In the genomic region with DNA sequence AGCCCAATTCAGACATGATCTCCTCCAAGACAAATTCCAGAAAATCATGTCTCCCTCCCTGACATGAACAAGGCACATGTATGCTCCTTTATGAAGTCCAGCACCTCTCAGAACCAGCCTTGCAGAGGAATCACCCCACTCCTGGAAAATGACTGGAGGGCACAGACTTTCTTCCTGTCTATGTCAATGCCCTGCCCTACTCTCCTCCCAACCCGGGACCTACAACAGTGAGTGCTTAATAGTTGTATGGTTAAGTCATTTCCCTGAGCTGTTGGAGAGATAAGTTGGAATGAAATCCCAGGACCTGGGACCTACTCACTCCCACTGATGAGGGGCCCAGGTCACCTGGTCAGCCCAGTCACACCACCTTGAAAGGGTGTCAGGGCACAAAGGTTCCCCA, we compare ENCODE assay signal across 21 cellular contexts.
"Had no signal": no experiment of that assay in that cellular context is flagged by ENCODE, and none has a peak within 500 bp of the region (broad histone marks: within the 10 kb centered on the region; RNA-seq: fewer than 3 reads in every experiment).

No MANE protein-coding gene starts in this region.

- H3K27me3 Mint-ChIP-seq: activated naive CD8-positive, alpha-beta T cell; stimulated activated naive CD8-positive, alpha-beta T cell treated with anti-CD3 and anti-CD28 coated beads, Interleukin-15, Interleukin-2, amounts not matched to agents 100 ng/mL and 50 ng/mL, for 24 hours had no signal

- H3K9ac ChIP-seq: neural progenitor cell had no signal

- H3K4me2 ChIP-seq: neural progenitor cell had no signal

- H3K27ac Mint-ChIP-seq: activated CD8-positive, alpha-beta T cell treated with anti-CD3 and anti-CD28 coated beads, Interleukin-2, amount 10 ng/mL, durations not matched to agents 7 days and 5 days; activated naive CD8-positive, alpha-beta T cell; neural progenitor cell; stimulated activated naive CD8-positive, alpha-beta T cell treated with anti-CD3 and anti-CD28 coated beads, Interleukin-15, Interleukin-2, amounts not matched to agents 100 ng/mL and 50 ng/mL, for 24 hours had no signal

- H3K27ac ChIP-seq: coronary artery, epithelial cell of prostate, lower lobe of right lung, neural progenitor cell, ovary, prostate gland, WERI-Rb-1 had no signal

- H3K27me3 ChIP-seq: heart left ventricle, neural progenitor cell, ovary, thyroid gland had no signal

- DNase-seq: activated CD4-positive, alpha-beta T cell treated with anti-CD3 and anti-CD28 coated beads, Interleukin-2, amount 50 U/mL, for 1 hour; activated CD4-positive, CD25-positive, alpha-beta regulatory T cell treated with anti-CD3 and anti-CD28 coated beads, Interleukin-2, amount 50 U/mL, for 72 hours; activated CD8-positive, alpha-beta T cell treated with anti-CD3 and anti-CD28 coated beads, Interleukin-2, amount 10 ng/mL, durations not matched to agents 7 days and 5 days; activated gamma-delta T cell treated with Interleukin-2 at 50 U/mL for 16 hours; cerebellar nuclear complex; heart left ventricle; islet precursor cell; lower lobe of right lung; naive thymus-derived CD4-positive, alpha-beta T cell; ovary; stimulated activated CD4-positive, alpha-beta T cell treated with anti-CD3 and anti-CD28 coated beads, Interleukin-4, amount 100 ng/mL, for 24 hours; substantia nigra; thyroid gland; WERI-Rb-1 had no signal

- H3K9me3 ChIP-seq: heart left ventricle, lower lobe of right lung, ovary, prostate gland, thyroid gland had no signal

- H3K4me1 ChIP-seq: prostate gland had no signal

- H2AFZ ChIP-seq: neural progenitor cell had no signal

- H3K36me3 ChIP-seq: neural progenitor cell, ovary, prostate gland, thyroid gland, WERI-Rb-1 had no signal

- H3K4me3 ChIP-seq: coronary artery, heart left ventricle, lower lobe of right lung, neural progenitor cell, ovary, prostate gland, thyroid gland had no signal

- ATAC-seq: activated CD8-positive, alpha-beta T cell treated with anti-CD3 and anti-CD28 coated beads, Interleukin-2, amount 10 ng/mL, durations not matched to agents 7 days and 5 days; heart left ventricle; left lobe of liver; lower lobe of right lung; naive thymus-derived CD4-positive, alpha-beta T cell had no signal

- H3K9me3 Mint-ChIP-seq: naive thymus-derived CD4-positive, alpha-beta T cell; neural progenitor cell; stimulated activated naive CD8-positive, alpha-beta T cell treated with anti-CD3 and anti-CD28 coated beads, Interleukin-15, Interleukin-2, amounts not matched to agents 100 ng/mL and 50 ng/mL, for 24 hours had no signal

- H3K36me3 Mint-ChIP-seq: activated naive CD8-positive, alpha-beta T cell; naive thymus-derived CD4-positive, alpha-beta T cell; neural progenitor cell had no signal

- H3K4me3 Mint-ChIP-seq: activated CD8-positive, alpha-beta T cell treated with anti-CD3 and anti-CD28 coated beads, Interleukin-2, amount 10 ng/mL, durations not matched to agents 7 days and 5 days; activated naive CD8-positive, alpha-beta T cell; naive thymus-derived CD4-positive, alpha-beta T cell; neural progenitor cell; stimulated activated naive CD8-positive, alpha-beta T cell treated with anti-CD3 and anti-CD28 coated beads, Interleukin-15, Interleukin-2, amounts not matched to agents 100 ng/mL and 50 ng/mL, for 24 hours had no signal
